In genomic region chr11:92808009-92808408, GRCh38 we compare ENCODE assay signal across 23 cellular contexts.
"Had no signal": no experiment of that assay in that cellular context is flagged by ENCODE, and none has a peak within 500 bp of the region (broad histone marks: within the 10 kb centered on the region; RNA-seq: fewer than 3 reads in every experiment).

No MANE protein-coding gene starts in this region.

- DNase-seq: stimulated activated CD4-positive, alpha-beta T cell treated with anti-CD3 and anti-CD28 coated beads, Interleukin-2, amount 100 ng/mL, for 48 hours; stimulated activated CD4-positive, alpha-beta T cell treated with anti-CD3 and anti-CD28 coated beads, Interleukin-4, amount 100 ng/mL, for 1 hour; stimulated activated CD4-positive, alpha-beta T cell treated with anti-CD3 and anti-CD28 coated beads, Interleukin-4, amount 100 ng/mL, for 24 hours; stimulated activated CD4-positive, alpha-beta T cell treated with anti-CD3 and anti-CD28 coated beads, Interleukin-4, amount 100 ng/mL, for 4 hours; stimulated activated naive B cell treated with anti-CD40 and anti-IgM and Interleukin-4, amounts not matched to agents 10 μg/mL and 1 μg/mL and 100 μg/mL, for 72 hours; stimulated activated naive CD4-positive, alpha-beta T cell; stimulated activated naive CD4-positive, alpha-beta T cell treated with Interleukin-2 at 50 U/mL for 16 hours; stimulated activated naive CD8-positive, alpha-beta T cell treated with anti-CD3 and anti-CD28 coated beads, Interleukin-15, amount 100 ng/mL, for 72 hours; stimulated activated naive CD8-positive, alpha-beta T cell treated with anti-CD3 and anti-CD28 coated beads, Interleukin-15, Interleukin-2, amounts not matched to agents 100 U/mL and 50 U/mL, for 24 hours; stomach; substantia nigra; testis; thyroid gland; tibial artery; transverse colon; trophoblast cell; upper lobe of left lung; upper lobe of right lung; uterus had no signal

- H3K4me3 ChIP-seq: stomach, suprapubic skin, testis, thoracic aorta, thyroid gland, tibial artery, tibial nerve, transverse colon, upper lobe of left lung, upper lobe of right lung, uterus, vagina had no signal

- H3K36me3 ChIP-seq: stomach, suprapubic skin, thoracic aorta, thyroid gland, tibial artery, tibial nerve, transverse colon, upper lobe of left lung, upper lobe of right lung, uterus, vagina had no signal

- H3K9me3 ChIP-seq: stomach, suprapubic skin, testis, thoracic aorta, thyroid gland, tibial artery, tibial nerve, transverse colon, upper lobe of left lung, upper lobe of right lung, uterus, vagina had no signal

- H3K4me1 ChIP-seq: stomach, suprapubic skin, testis, thyroid gland, tibial artery, transverse colon, upper lobe of left lung, upper lobe of right lung, uterus, vagina had no signal

- H3K27me3 ChIP-seq: stomach, suprapubic skin, testis, thyroid gland, tibial artery, tibial nerve, transverse colon, upper lobe of left lung, upper lobe of right lung, uterus, vagina had no signal

- H3K27ac ChIP-seq: stomach, suprapubic skin, testis, thoracic aorta, thyroid gland, tibial artery, tibial nerve, transverse colon, upper lobe of left lung, upper lobe of right lung, uterus, vagina had no signal
